Comparison of ENCODE assay signal across 8 cellular contexts in the genomic region with DNA sequence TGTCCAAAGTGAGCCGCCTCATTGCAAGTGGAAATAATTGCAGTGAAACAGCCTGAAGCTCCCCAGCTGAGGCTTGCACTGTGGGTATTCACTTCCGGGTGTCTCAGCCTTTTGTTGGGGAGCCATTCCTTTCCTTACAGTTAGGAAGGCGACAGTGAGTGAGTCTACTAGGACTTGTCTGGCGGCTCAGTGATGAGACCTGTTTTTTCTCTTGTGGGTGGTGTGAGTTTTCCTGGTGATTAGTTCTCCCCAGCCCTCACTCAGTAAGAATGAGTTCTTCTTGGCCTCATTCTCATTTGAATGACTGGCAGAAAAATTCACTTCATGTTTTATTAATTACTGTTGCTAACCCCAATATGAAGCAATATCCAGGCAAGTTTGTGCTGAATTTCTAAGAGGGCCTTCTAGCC.
DNase-seq lines count a peak whose midpoint lies in the region; TF ChIP-seq lines count a peak whose summit lies in the region.

No MANE protein-coding gene starts in this region.

- no peaks in the 10 kb centered on the region for H3K27me3 ChIP-seq in stomach smooth muscle (ENCODE audit: control insufficient read depth in 1 of 2, insufficient read depth in 2 of 2, low read length in 2 of 2)

- no peak overlapping the region for H3K27ac ChIP-seq in stomach smooth muscle (ENCODE audit: low read length)

- no peak for TF ChIP-seq CTCF in WI38 (IDR thresholded peaks at IDR 0.05; ENCODE audit: low read depth, low read length)

- DNase-seq in activated effector memory CD4-positive, alpha-beta T cell treated with anti-CD3 and anti-CD28 coated beads, Interleukin-2, amount 50 U/mL, for 16 hours: peak; percentile 82
- DNase-seq in activated effector memory CD4-positive, alpha-beta T cell treated with Interleukin-2 at 50 U/mL for 16 hours: no peak
- DNase-seq in fibroblast of gingiva (ENCODE audit: low read depth) (peak; percentile 65), SW480 (ENCODE audit: low spot score) (no peak), NCI-H2171 treated with DMSO at 0.1 percent for 48 hours (lab: John Stamatoyannopoulos, UW) (no peak), ACHN (no peak)

- H3K4me1 ChIP-seq in stomach smooth muscle (ENCODE audit: control insufficient read depth, insufficient read depth, low read length): peaks cover 20% of the 10 kb centered on the region

- in situ Hi-C loops in ACHN (cut with HindIII; ENCODE audit: low pct_ligation_motif_present, low pct_unique_long_range_greater_than_20kb, low sequenced_read_pairs): no loop called here

- no peaks in the 10 kb centered on the region for H3K9me3 ChIP-seq in stomach smooth muscle (ENCODE audit: control insufficient read depth in 2 of 2, low read length in 2 of 2)

- peak overlapping the region; percentile 91 for H3K4me3 ChIP-seq in WI38 (ENCODE audit: low read depth, low read length)
- H3K4me3 ChIP-seq in stomach smooth muscle (ENCODE audit: low read length in 2 of 2): peak overlapping the region; percentile 16 to 91

- H3K9ac ChIP-seq in stomach smooth muscle (ENCODE audit: low read length in 2 of 2): peak overlapping the region in 1 of 2 donors; percentile 28

- peaks cover 20 to 25% of the 10 kb centered on the region in 2 donors for H3K36me3 ChIP-seq in stomach smooth muscle (ENCODE audit: control insufficient read depth in 2 of 2, insufficient read depth in 2 of 2, low read length in 2 of 2)

Comparison
In these comparisons a context has a peak if more than half of its experiments do, and no peak if none do; other contexts are left out.
1. DNase-seq: peak in activated effector memory CD4-positive, alpha-beta T cell treated with anti-CD3 and anti-CD28 coated beads, Interleukin-2, amount 50 U/mL, for 16 hours (single experiment) and fibroblast of gingiva (single experiment); none in activated effector memory CD4-positive, alpha-beta T cell treated with Interleukin-2 at 50 U/mL for 16 hours (single experiment), SW480 (single experiment), NCI-H2171 treated with DMSO at 0.1 percent for 48 hours (single experiment) and ACHN (single experiment).